13 cellular contexts compared by ENCODE assay signal in genomic region chr3:30691249-30691880, GRCh38.
DNase-seq lines count a peak whose midpoint lies in the region; ATAC-seq and TF ChIP-seq lines count a peak whose summit lies in the region.
"Had no signal": no experiment of that assay in that cellular context is flagged by ENCODE, and none has a peak within 500 bp of the region (broad histone marks: within the 10 kb centered on the region; RNA-seq: fewer than 3 reads in every experiment).

No MANE protein-coding gene starts in this region.

- no peak overlapping the region for H3K27ac ChIP-seq in neural progenitor cell
- H3K27ac ChIP-seq: epithelial cell of prostate had no signal

- H3K79me2 ChIP-seq in neural progenitor cell (ENCODE audit: low read depth), result no peaks in the 10 kb centered on the region

- H2AFZ ChIP-seq in neural progenitor cell (replicated peaks), result no peak overlapping the region

- H3K27me3 ChIP-seq in neural progenitor cell, result no peaks in the 10 kb centered on the region

- no peak for ATAC-seq in stimulated activated naive CD8-positive, alpha-beta T cell treated with anti-CD3 and anti-CD28 coated beads, Interleukin-15, Interleukin-2, amounts not matched to agents 100 U/mL and 50 U/mL, for 24 hours
- ATAC-seq in GM18511 (IDR thresholded peaks at IDR 0.05; ENCODE audit: unreplicated experiment) (no peak), HG02981 (IDR thresholded peaks at IDR 0.05; ENCODE audit: unreplicated experiment) (no peak)

- H3K9me3 ChIP-seq in neural progenitor cell (ENCODE audit: low read depth), result no peaks in the 10 kb centered on the region

- no peaks in the 10 kb centered on the region for H4K20me1 ChIP-seq in neural progenitor cell (ENCODE audit: low read depth)

- no peak for TF ChIP-seq CTCF in neural progenitor cell (IDR thresholded peaks at IDR 0.05)

- H3K4me3 ChIP-seq in neural progenitor cell, result no peak overlapping the region

- no peak overlapping the region for H3K4me3 Mint-ChIP-seq in stimulated activated naive CD8-positive, alpha-beta T cell treated with anti-CD3 and anti-CD28 coated beads, Interleukin-15, Interleukin-2, amounts not matched to agents 100 ng/mL and 50 ng/mL, for 24 hours
- H3K4me3 Mint-ChIP-seq in neural progenitor cell, result no peak overlapping the region
- H3K4me3 Mint-ChIP-seq: T-helper 2 cell treated with Interferon-gamma antibody and Interleukin-4, amounts not matched to agents 5 μg/mL and 100 μg/mL, for 36 hours had no signal

- no peaks in the 10 kb centered on the region for H3K9me3 Mint-ChIP-seq in stimulated activated naive CD8-positive, alpha-beta T cell treated with anti-CD3 and anti-CD28 coated beads, Interleukin-15, Interleukin-2, amounts not matched to agents 100 ng/mL and 50 ng/mL, for 24 hours
- no peaks in the 10 kb centered on the region for H3K9me3 Mint-ChIP-seq in neural progenitor cell
- H3K9me3 Mint-ChIP-seq: T-helper 2 cell treated with Interferon-gamma antibody and Interleukin-4, amounts not matched to agents 5 μg/mL and 100 μg/mL, for 36 hours had no signal

- peak overlapping the region; percentile 95 for H3K27ac Mint-ChIP-seq in stimulated activated naive CD8-positive, alpha-beta T cell treated with anti-CD3 and anti-CD28 coated beads, Interleukin-15, Interleukin-2, amounts not matched to agents 100 ng/mL and 50 ng/mL, for 24 hours
- peak overlapping the region; percentile 59 for H3K27ac Mint-ChIP-seq in neural progenitor cell

- no peak for DNase-seq in stimulated activated naive CD8-positive, alpha-beta T cell treated with anti-CD3 and anti-CD28 coated beads, Interleukin-15, Interleukin-2, amounts not matched to agents 100 U/mL and 50 U/mL, for 24 hours
- DNase-seq in dermis blood vessel endothelial cell (peak; percentile 63), neural progenitor cell (ENCODE audit: low spot score) (no peak), 8988T (no peak)
- DNase-seq in stimulated activated CD4-positive, alpha-beta T cell treated with anti-CD3 and anti-CD28 coated beads, Interleukin-2, amount 100 ng/mL, for 48 hours, result no peak
- DNase-seq: KG1, NCI-H2081 treated with DMSO at 0.1 percent for 48 hours, small intestine had no signal

- H3K9ac ChIP-seq in neural progenitor cell, result no peak overlapping the region

- peaks cover 3% of the 10 kb centered on the region for H3K4me1 ChIP-seq in neural progenitor cell

- H3K4me2 ChIP-seq in neural progenitor cell, result no peak overlapping the region

- H3K36me3 ChIP-seq in neural progenitor cell, result no peaks in the 10 kb centered on the region

- no peaks in the 10 kb centered on the region for H3F3A ChIP-seq in neural progenitor cell (ENCODE audit: low read depth)

- H3K36me3 Mint-ChIP-seq in stimulated activated naive CD8-positive, alpha-beta T cell treated with anti-CD3 and anti-CD28 coated beads, Interleukin-15, Interleukin-2, amounts not matched to agents 100 ng/mL and 50 ng/mL, for 24 hours (ENCODE audit: low read depth), result peaks cover 89% of the 10 kb centered on the region
- peaks cover 36% of the 10 kb centered on the region for H3K36me3 Mint-ChIP-seq in neural progenitor cell

- H3K27me3 Mint-ChIP-seq in stimulated activated naive CD8-positive, alpha-beta T cell treated with anti-CD3 and anti-CD28 coated beads, Interleukin-15, Interleukin-2, amounts not matched to agents 100 ng/mL and 50 ng/mL, for 24 hours, result no peaks in the 10 kb centered on the region
- peaks cover 2% of the 10 kb centered on the region for H3K27me3 Mint-ChIP-seq in neural progenitor cell (ENCODE audit: insufficient read depth, low read depth)

- H3K4me1 Mint-ChIP-seq in stimulated activated naive CD8-positive, alpha-beta T cell treated with anti-CD3 and anti-CD28 coated beads, Interleukin-15, Interleukin-2, amounts not matched to agents 100 ng/mL and 50 ng/mL, for 24 hours (ENCODE audit: low read depth), result peaks cover 89% of the 10 kb centered on the region
- H3K4me1 Mint-ChIP-seq in neural progenitor cell, result peaks cover 12% of the 10 kb centered on the region
